Comparison of ENCODE assay signal across 11 cellular contexts in the genomic region with DNA sequence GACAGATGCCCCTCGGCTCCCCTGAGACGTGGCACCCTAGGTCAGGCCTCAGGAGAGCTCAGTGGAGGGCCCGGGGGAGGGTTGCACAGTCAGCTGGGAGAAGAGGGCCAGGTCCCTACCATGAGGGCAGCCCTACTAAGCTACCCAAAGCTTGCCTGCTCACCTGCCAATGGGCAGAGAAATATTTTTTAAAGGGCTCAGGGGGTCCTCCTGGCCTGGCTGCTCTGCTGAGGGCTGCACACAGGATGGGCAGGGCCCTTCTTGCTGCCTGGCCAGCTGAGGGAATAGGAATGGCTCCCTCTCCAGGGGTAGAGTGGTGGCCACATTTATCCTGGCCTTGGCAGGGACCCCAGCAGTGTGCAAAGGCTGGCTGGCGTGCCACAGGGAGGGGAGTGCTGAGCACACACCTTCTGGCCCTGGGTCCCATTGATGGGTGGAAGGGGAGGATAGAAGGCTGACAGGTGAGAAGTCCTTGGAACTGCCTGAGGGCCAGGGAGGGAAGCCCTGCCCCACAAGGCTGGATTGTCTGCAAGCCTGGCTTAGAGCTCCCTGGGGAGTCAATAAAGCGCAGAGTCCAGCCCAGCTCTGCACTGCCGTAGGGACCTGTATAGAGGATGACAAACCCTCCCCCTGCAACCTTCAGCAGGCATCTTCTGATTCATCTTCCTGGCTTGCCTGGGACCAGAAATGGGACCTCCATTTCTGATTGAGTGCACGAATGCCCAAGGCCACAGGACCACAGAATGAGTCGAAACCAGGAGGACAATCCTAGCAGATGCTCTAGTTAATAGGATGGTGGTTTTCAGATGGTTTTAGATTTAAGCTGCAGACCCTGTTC.
A peak's percentile ranks its signal among the peaks of the same experiment; 100 is the strongest.
DNase-seq lines count a peak whose midpoint lies in the region; ATAC-seq and TF ChIP-seq lines count a peak whose summit lies in the region.
"Had no signal": no experiment of that assay in that cellular context is flagged by ENCODE, and none has a peak within 500 bp of the region (broad histone marks: within the 10 kb centered on the region; RNA-seq: fewer than 3 reads in every experiment).

No MANE protein-coding gene starts in this region.

- H3K4me3 ChIP-seq in BE2C (ENCODE audit: low read depth, low read length) = no peak overlapping the region
- H3K4me3 ChIP-seq: heart left ventricle had no signal

- peak; percentile 25; the same call in 1 of the 2 replicates for TF ChIP-seq CTCF in BE2C (IDR thresholded peaks at IDR 0.05; ENCODE audit: low read depth, low read length)

- peaks cover 56% of the 10 kb centered on the region for H3K4me1 ChIP-seq in BE2C

- no peaks in the 10 kb centered on the region for H3K36me3 ChIP-seq in BE2C
- H3K36me3 ChIP-seq: heart left ventricle, neutrophil had no signal

- ATAC-seq in HG03175 (IDR thresholded peaks at IDR 0.05; ENCODE audit: unreplicated experiment) = no peak

- DNase-seq in BE2C = peak; percentile 87
- peak; percentile 60 for DNase-seq in EH (ENCODE audit: low read depth)
- peak; percentile 49 for DNase-seq in NCI-H82 treated with DMSO at 0.1 percent for 48 hours (lab: John Stamatoyannopoulos, UW; ENCODE audit: unreplicated experiment)
- DNase-seq in hepatic stellate cell (ENCODE audit: low spot score) = peak; percentile 62
- DNase-seq in NCI-H2196 (lab: John Stamatoyannopoulos, UW; ENCODE audit: unreplicated experiment) = no peak
- DNase-seq in mesenteric fat pad (ENCODE audit: low spot score) = no peak
- DNase-seq in medulla oblongata (ENCODE audit: extremely low spot score) = no peak
- DNase-seq: cerebellar nuclear complex had no signal

- no peaks in the 10 kb centered on the region for H3K9me3 ChIP-seq in BE2C
- H3K9me3 ChIP-seq: heart left ventricle, neutrophil had no signal

- H3K27me3 ChIP-seq in BE2C = no peaks in the 10 kb centered on the region
- H3K27me3 ChIP-seq: heart left ventricle had no signal

Comparison
In these comparisons a context has a peak if more than half of its experiments do, and no peak if none do; other contexts are left out.
1. DNase-seq: peak in BE2C (single experiment), EH (single experiment), NCI-H82 treated with DMSO at 0.1 percent for 48 hours (single experiment) and hepatic stellate cell (single experiment); none in NCI-H2196 (single experiment), mesenteric fat pad (single experiment) and medulla oblongata (single experiment).